8 cellular contexts compared by ENCODE assay signal in the genomic region with DNA sequence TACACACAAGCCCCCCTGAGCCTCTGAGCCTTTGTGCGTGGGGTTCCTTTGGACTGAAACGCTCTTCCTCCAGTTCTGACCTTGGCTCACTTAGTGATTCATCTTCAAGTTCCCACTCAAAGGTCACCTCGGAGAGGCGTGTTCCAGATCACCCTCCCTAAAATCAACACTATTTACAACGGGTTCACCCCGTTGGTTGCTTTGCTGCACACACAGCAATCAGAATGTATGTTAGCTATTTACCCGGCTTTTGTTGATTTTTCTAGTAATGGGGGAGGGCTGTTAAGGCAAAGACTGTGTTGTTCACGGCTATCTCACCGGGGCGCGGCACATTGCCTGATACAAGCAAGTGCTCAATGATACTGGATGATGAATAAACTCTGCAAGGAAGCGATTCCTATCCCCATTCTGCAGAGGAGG. TPM values are rescaled to one million over a fixed set of nuclear protein-coding genes. Genes with fewer than 3 reads are reported as not detected.
A peak's percentile ranks its signal among the peaks of the same experiment; 100 is the strongest.
DNase-seq lines count a peak whose midpoint lies in the region; ATAC-seq and TF ChIP-seq lines count a peak whose summit lies in the region.

No MANE protein-coding gene starts in this region.

- no peak for TF ChIP-seq POLR2A in breast epithelium (IDR thresholded peaks at IDR 0.05)

- H3K27ac ChIP-seq in heart right ventricle (peak overlapping the region in 3 of 10 donors; percentile 39 to 87 (median 73)), breast epithelium (no peak overlapping the region), lung (ENCODE audit: low read depth in 1 of 2, low read length in 1 of 2) (no peak overlapping the region), urinary bladder (ENCODE audit: low read depth) (no peak overlapping the region)

- H3K4me1 ChIP-seq in heart right ventricle (peaks cover 0 to 28% (median 22%) of the 10 kb centered on the region in 9 donors), breast epithelium (no peaks in the 10 kb centered on the region), lung (ENCODE audit: control insufficient read depth in 2 of 2, insufficient read depth in 2 of 2, low read length in 2 of 2) (peaks cover 5 to 7% of the 10 kb centered on the region in 2 donors), urinary bladder (ENCODE audit: insufficient read depth) (no peaks in the 10 kb centered on the region)

- ATAC-seq in heart right ventricle (no peak), left cardiac atrium (no peak), lung (ENCODE audit: insufficient read depth, low FRiP score) (no peak)

- H3K4me3 ChIP-seq in heart right ventricle (peak overlapping the region; percentile 69 to 99 (median 82)), breast epithelium (peak overlapping the region; percentile 65 to 99 (median 88)), lung (peak overlapping the region; percentile 97), urinary bladder (ENCODE audit: low read depth, low read length) (peak overlapping the region; percentile 91)

- H3K36me3 ChIP-seq in heart right ventricle (peaks cover 0 to 35% (median 0%) of the 10 kb centered on the region in 9 donors), breast epithelium (no peaks in the 10 kb centered on the region), lung (ENCODE audit: control insufficient read depth in 2 of 2, insufficient read depth in 2 of 2, low read length in 2 of 2) (peaks cover 0 to 12% of the 10 kb centered on the region in 2 donors), urinary bladder (ENCODE audit: insufficient read depth) (no peaks in the 10 kb centered on the region)

- H3K27me3 ChIP-seq in heart right ventricle: no peaks in the 10 kb centered on the region
- no peaks in the 10 kb centered on the region for H3K27me3 ChIP-seq in breast epithelium
- no peaks in the 10 kb centered on the region for H3K27me3 ChIP-seq in lung (ENCODE audit: control insufficient read depth, insufficient read depth)

- DNase-seq in heart right ventricle (no peak), left cardiac atrium (no peak), breast epithelium (ENCODE audit: low spot score in 2 of 2) (no peak), lung (ENCODE audit: low spot score) (no peak), NK-92 (lab: John Stamatoyannopoulos, UW; ENCODE audit: unreplicated experiment) (no peak), germinal center (ENCODE audit: low spot score) (no peak), occipital lobe (lab: John Stamatoyannopoulos, UW) (no peak)

- 37 to 40% methylated on average over 12 of the region's 12 CpGs for WGBS in heart right ventricle, 2 donors
- 40 to 45% methylated on average over 12 of the region's 12 CpGs for WGBS in lung, 2 donors
- 38% methylated on average over 12 of the region's 12 CpGs for WGBS in urinary bladder

- TF ChIP-seq CTCF in heart right ventricle (IDR thresholded peaks at IDR 0.05) (no peak), breast epithelium (IDR thresholded peaks at IDR 0.05) (no peak), lung (IDR thresholded peaks at IDR 0.05; ENCODE audit: control extremely low read depth, extremely low read depth) (no peak)

- H3K9me3 ChIP-seq in heart right ventricle: no peaks in the 10 kb centered on the region
- H3K9me3 ChIP-seq in breast epithelium: no peaks in the 10 kb centered on the region
- H3K9me3 ChIP-seq in lung (ENCODE audit: control insufficient read depth in 2 of 2, insufficient read depth in 1 of 2, low read length in 1 of 2): no peaks in the 10 kb centered on the region

- intact Hi-C loops in heart right ventricle (cut with DNase I) (loop anchor here in 1 of 10 donors (5.0 kb wide), 1 partner anchor 40 kb away; a partner anchor contains a TSS), left cardiac atrium (cut with DNase I) (no loop called here), breast epithelium (cut with DNase I; ENCODE audit: low total_unique reads) (no loop called here)

RNA-seq across cellular contexts. Expression of a gene that starts 1.0 kb away (rescaled TPM):
- 10 to 100 TPM in 1 of 10 donors, 1 to 10 TPM in 9; 4.7 to 11.0 (median 6.1) TPM for total RNA-seq in heart right ventricle
- polyA plus RNA-seq in heart right ventricle: 1 to 10 TPM; 7.3 to 7.5 TPM
- total RNA-seq in left cardiac atrium: 1 to 10 TPM; 6.8 to 8.4 TPM
- total RNA-seq in breast epithelium: 10 to 100 TPM; 18.4 to 26.2 (median 21.8) TPM
- 10 to 100 TPM in 1 of 2 donors, 1 to 10 TPM in 1; 7.8 to 17.1 TPM for total RNA-seq in lung
- polyA plus RNA-seq in lung: 10 to 100 TPM in 1 of 2 donors, 1 to 10 TPM in 1; 7.9 to 20.3 TPM
- total RNA-seq in urinary bladder: 5.5 TPM
- polyA plus RNA-seq in urinary bladder: 17.5 TPM
- 12.5 TPM for total RNA-seq in occipital lobe

RNA-seq across cellular contexts. Expression of a gene that starts 33.0 kb away (rescaled TPM):
- 10 to 100 TPM in 4 of 10 donors, 1 to 10 TPM in 6; 1.1 to 44.9 (median 6.2) TPM for total RNA-seq in heart right ventricle
- 1 to 10 TPM in 1 of 2 donors, under 1 TPM in 1; 0.28 to 4.0 TPM for polyA plus RNA-seq in heart right ventricle
- total RNA-seq in left cardiac atrium: 10 to 100 TPM in 1 of 2 donors, 1 to 10 TPM in 1; 6.6 to 19.4 TPM
- total RNA-seq in breast epithelium: 10 to 100 TPM in 1 of 3 donors, 1 to 10 TPM in 2; 5.1 to 10.2 (median 6.4) TPM
- total RNA-seq in lung: 100 to 1,000 TPM in 1 of 2 donors, 10 to 100 TPM in 1; 93.1 to 101 TPM
- polyA plus RNA-seq in lung: 100 to 1,000 TPM in 1 of 2 donors, 10 to 100 TPM in 1; 39.2 to 356 TPM
- total RNA-seq in urinary bladder: 6.0 TPM
- 11.1 TPM for polyA plus RNA-seq in urinary bladder
- total RNA-seq in occipital lobe: 5.0 TPM

RNA-seq across cellular contexts. Expression of a gene that starts 38.9 kb away (rescaled TPM):
- 10 to 100 TPM in 2 of 10 donors, 1 to 10 TPM in 8; 4.9 to 13.7 (median 7.9) TPM for total RNA-seq in heart right ventricle
- polyA plus RNA-seq in heart right ventricle: 10 to 100 TPM in 1 of 2 donors, 1 to 10 TPM in 1; 8.6 to 12.2 TPM
- 10 to 100 TPM; 11.0 to 11.8 TPM for total RNA-seq in left cardiac atrium
- 10 to 100 TPM; 14.4 to 21.2 (median 16.7) TPM for total RNA-seq in breast epithelium
- total RNA-seq in lung: 10 to 100 TPM; 19.6 to 31.7 TPM
- polyA plus RNA-seq in lung: 10 to 100 TPM; 21.2 to 27.3 TPM
- total RNA-seq in urinary bladder: 15.1 TPM
- 18.5 TPM for polyA plus RNA-seq in urinary bladder
- 11.4 TPM for total RNA-seq in occipital lobe
